ENCODE assay signal across 34 cellular contexts in the genomic region with DNA sequence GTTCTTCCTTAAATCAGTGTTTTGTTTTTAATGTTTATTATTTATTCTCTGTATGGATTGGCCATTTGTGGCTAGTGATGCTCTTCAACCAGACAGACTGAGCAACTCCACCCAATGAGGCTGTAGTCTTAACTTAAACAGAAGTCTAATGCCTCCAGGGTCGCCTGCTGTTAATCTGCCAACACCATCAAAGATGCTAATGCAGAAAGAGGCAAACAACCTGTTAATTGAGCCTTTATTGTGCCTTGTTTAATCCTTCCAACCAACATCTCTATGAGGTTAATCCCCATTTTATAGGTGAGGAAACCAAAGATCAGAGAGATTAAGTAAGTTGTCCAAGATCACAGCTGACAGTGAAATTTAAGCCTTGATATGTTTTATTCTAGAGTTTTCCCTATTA.
"Had no signal": no experiment of that assay in that cellular context is flagged by ENCODE, and none has a peak within 500 bp of the region (broad histone marks: within the 10 kb centered on the region; RNA-seq: fewer than 3 reads in every experiment).

No MANE protein-coding gene starts in this region.

- DNase-seq: Karpas-422, Kasumi-1, MG63, MM.1S, MV-4-11, NCI-H1048, NCI-H1092, NCI-H1092 treated with DMSO at 0.1 percent for 48 hours, NCI-H1105, NCI-H1105 treated with DMSO at 0.1 percent for 48 hours, NCI-H1417, NCI-H1417 treated with DMSO at 0.1 percent for 48 hours, NCI-H1436, NCI-H1436 treated with DMSO at 0.1 percent for 48 hours, NCI-H146, NCI-H1694, NCI-H1694 treated with DMSO at 0.1 percent for 48 hours, NCI-H187, NCI-H187 treated with DMSO at 0.1 percent for 48 hours, NCI-H1930, NCI-H2029, NCI-H2029 treated with DMSO at 0.1 percent for 48 hours, NCI-H2081, NCI-H2081 treated with DMSO at 0.1 percent for 48 hours, NCI-H2107, NCI-H2171, NCI-H2171 treated with DMSO at 0.1 percent for 48 hours, NCI-H2227 treated with DMSO at 0.1 percent for 48 hours, NCI-H226, NCI-H345, NCI-H446, NCI-H446 treated with DMSO at 0.1 percent for 48 hours, NCI-H510A, NCI-H510A treated with DMSO at 0.1 percent for 48 hours had no signal

- H3K27me3 ChIP-seq: MG63 had no signal

- H3K36me3 ChIP-seq: MG63 had no signal

- H3K9me3 ChIP-seq: MG63 had no signal

- H3K4me3 ChIP-seq: MG63 had no signal
